Comparison of ENCODE assay signal across 26 cellular contexts in genomic region chr1:205124726-205125125, GRCh38.
DNase-seq lines count a peak whose midpoint lies in the region; ATAC-seq and TF ChIP-seq lines count a peak whose summit lies in the region.
"Had no signal": no experiment of that assay in that cellular context is flagged by ENCODE, and none has a peak within 500 bp of the region (broad histone marks: within the 10 kb centered on the region; RNA-seq: fewer than 3 reads in every experiment).

No MANE protein-coding gene starts in this region.

- no peak overlapping the region for H3K9ac ChIP-seq in SU-DHL-6 (ENCODE audit: low read length)
- H3K9ac ChIP-seq: SK-N-SH had no signal

- no peaks in the 10 kb centered on the region for H3K9me3 Mint-ChIP-seq in stimulated activated memory B cell treated with anti-CD40 and anti-IgM and Interleukin-4, amounts not matched to agents 10 μg/mL and 1 μg/mL and 100 μg/mL, for 72 hours
- H3K9me3 Mint-ChIP-seq: activated naive CD4-positive, alpha-beta T cell treated with anti-CD3 and anti-CD28 coated beads, Interleukin-2, amount 10 ng/mL, durations not matched to agents 7 days and 5 days; CD8-positive, alpha-beta T cell; stimulated activated naive CD8-positive, alpha-beta T cell treated with anti-CD3 and anti-CD28 coated beads, Interleukin-15, amount 100 ng/mL, for 72 hours had no signal

- TF ChIP-seq CTCF in SU-DHL-6 (IDR thresholded peaks at IDR 0.05; ENCODE audit: insufficient read depth, low read length, poor library complexity, severe bottlenecking), result no peak

- peaks cover 43% of the 10 kb centered on the region for H3K4me1 Mint-ChIP-seq in stimulated activated memory B cell treated with anti-CD40 and anti-IgM and Interleukin-4, amounts not matched to agents 10 μg/mL and 1 μg/mL and 100 μg/mL, for 72 hours

- peak; percentile 27 for ATAC-seq in GM18867 (IDR thresholded peaks at IDR 0.05; ENCODE audit: unreplicated experiment)
- peak; percentile 36 for ATAC-seq in stimulated activated memory B cell treated with anti-CD40 and anti-IgM and Interleukin-4, amounts not matched to agents 10 μg/mL and 1 μg/mL and 100 μg/mL, for 72 hours
- ATAC-seq in GM19455 (IDR thresholded peaks at IDR 0.05; ENCODE audit: unreplicated experiment), result no peak
- no peak for ATAC-seq in GM21717 (IDR thresholded peaks at IDR 0.05; ENCODE audit: unreplicated experiment)
- ATAC-seq: activated CD4-positive, alpha-beta T cell treated with anti-CD3 and anti-CD28 coated beads for 36 hours; CD8-positive, alpha-beta T cell; left colon; stimulated activated naive CD8-positive, alpha-beta T cell treated with anti-CD3 and anti-CD28 coated beads, Interleukin-15, amount 100 ng/mL, for 72 hours had no signal

- H3K36me3 ChIP-seq in SU-DHL-6 (ENCODE audit: low read length), result no peaks in the 10 kb centered on the region
- H3K36me3 ChIP-seq: right atrium auricular region, tibial artery had no signal

- no peaks in the 10 kb centered on the region for H3K9me3 ChIP-seq in SU-DHL-6 (ENCODE audit: insufficient read depth, low read length)
- H3K9me3 ChIP-seq: right atrium auricular region, SK-N-SH, tibial artery had no signal

- H3K27ac Mint-ChIP-seq in stimulated activated memory B cell treated with anti-CD40 and anti-IgM and Interleukin-4, amounts not matched to agents 10 μg/mL and 1 μg/mL and 100 μg/mL, for 72 hours, result peak overlapping the region; percentile 86
- H3K27ac Mint-ChIP-seq: activated CD4-positive, alpha-beta T cell treated with anti-CD3 and anti-CD28 coated beads for 36 hours; activated naive CD4-positive, alpha-beta T cell treated with anti-CD3 and anti-CD28 coated beads, Interleukin-2, amount 10 ng/mL, durations not matched to agents 7 days and 5 days; CD8-positive, alpha-beta T cell; stimulated activated naive CD8-positive, alpha-beta T cell treated with anti-CD3 and anti-CD28 coated beads, Interleukin-15, amount 100 ng/mL, for 72 hours had no signal

- H4K20me1 ChIP-seq in SU-DHL-6 (ENCODE audit: low read depth, low read length), result no peaks in the 10 kb centered on the region

- DNase-seq in MV-4-11 (lab: John Stamatoyannopoulos, UW) (peak; percentile 61), NCI-H82 (lab: John Stamatoyannopoulos, UW) (no peak)
- DNase-seq: activated CD4-positive, alpha-beta T cell treated with anti-CD3 and anti-CD28 coated beads for 36 hours; activated naive CD4-positive, alpha-beta T cell treated with anti-CD3 and anti-CD28 coated beads, Interleukin-2, amount 10 ng/mL, durations not matched to agents 7 days and 5 days; activated T-cell treated with anti-CD3 and anti-CD28 coated beads, Interleukin-2, amount 50 U/mL, for 48 hours; amygdala; CD8-positive, alpha-beta T cell; DMS79; head of caudate nucleus; left colon; mesendoderm; NCI-H1092; NCI-H1930; NCI-H2227 treated with DMSO at 0.1 percent for 48 hours; SK-N-SH; stimulated activated CD4-positive, alpha-beta T cell treated with anti-CD3 and anti-CD28 coated beads, Interleukin-12 subunit alpha, Interleukin-12 subunit beta, amount 100 ng/mL, for 4 hours; stimulated activated CD4-positive, alpha-beta T cell treated with anti-CD3 and anti-CD28 coated beads, Interleukin-4, amount 100 ng/mL, for 4 hours; stimulated activated naive CD8-positive, alpha-beta T cell treated with anti-CD3 and anti-CD28 coated beads, Interleukin-15, amount 100 ng/mL, for 72 hours; T-helper 9 cell; tibial artery had no signal

- H3K4me2 ChIP-seq in SU-DHL-6 (ENCODE audit: low read depth, low read length, poor library complexity, severe bottlenecking), result peak overlapping the region; percentile 30
- H3K4me2 ChIP-seq: SK-N-SH had no signal

- no peaks in the 10 kb centered on the region for H3K27me3 Mint-ChIP-seq in stimulated activated memory B cell treated with anti-CD40 and anti-IgM and Interleukin-4, amounts not matched to agents 10 μg/mL and 1 μg/mL and 100 μg/mL, for 72 hours
- H3K27me3 Mint-ChIP-seq: activated CD4-positive, alpha-beta T cell treated with anti-CD3 and anti-CD28 coated beads for 36 hours; activated naive CD4-positive, alpha-beta T cell treated with anti-CD3 and anti-CD28 coated beads, Interleukin-2, amount 10 ng/mL, durations not matched to agents 7 days and 5 days; stimulated activated naive CD8-positive, alpha-beta T cell treated with anti-CD3 and anti-CD28 coated beads, Interleukin-15, amount 100 ng/mL, for 72 hours had no signal

- H3K27me3 ChIP-seq in SU-DHL-6 (ENCODE audit: low read length), result no peaks in the 10 kb centered on the region
- H3K27me3 ChIP-seq: right atrium auricular region, tibial artery had no signal

- peak overlapping the region; percentile 88 for H2AFZ ChIP-seq in SU-DHL-6 (ENCODE audit: low read depth, low read length, severe bottlenecking)

- no peaks in the 10 kb centered on the region for H3K9me2 ChIP-seq in SU-DHL-6 (replicated peaks; ENCODE audit: insufficient read depth, low read length)
- H3K9me2 ChIP-seq: SK-N-SH had no signal

- H3F3A ChIP-seq in SU-DHL-6 (ENCODE audit: insufficient read depth), result 0 out of 2 replicates have a peak, but pooled peaks cover 7% of the 10 kb centered on the region

- no peak overlapping the region for H3K27ac ChIP-seq in SU-DHL-6 (ENCODE audit: low read depth, low read length)
- H3K27ac ChIP-seq: right atrium auricular region, tibial artery had no signal

- no peak overlapping the region for H3K4me3 ChIP-seq in SU-DHL-6 (ENCODE audit: insufficient read depth, low read length, poor library complexity, severe bottlenecking)
- H3K4me3 ChIP-seq: right atrium auricular region, tibial artery had no signal

- H3K79me2 ChIP-seq in SU-DHL-6 (ENCODE audit: insufficient read depth, low read length), result peaks cover 21% of the 10 kb centered on the region

- H3K4me3 Mint-ChIP-seq in stimulated activated memory B cell treated with anti-CD40 and anti-IgM and Interleukin-4, amounts not matched to agents 10 μg/mL and 1 μg/mL and 100 μg/mL, for 72 hours, result peak overlapping the region; percentile 23
- H3K4me3 Mint-ChIP-seq: activated CD4-positive, alpha-beta T cell treated with anti-CD3 and anti-CD28 coated beads for 36 hours; activated naive CD4-positive, alpha-beta T cell treated with anti-CD3 and anti-CD28 coated beads, Interleukin-2, amount 10 ng/mL, durations not matched to agents 7 days and 5 days; CD8-positive, alpha-beta T cell; stimulated activated naive CD8-positive, alpha-beta T cell treated with anti-CD3 and anti-CD28 coated beads, Interleukin-15, amount 100 ng/mL, for 72 hours had no signal

- peaks cover 5% of the 10 kb centered on the region for H3K36me3 Mint-ChIP-seq in stimulated activated memory B cell treated with anti-CD40 and anti-IgM and Interleukin-4, amounts not matched to agents 10 μg/mL and 1 μg/mL and 100 μg/mL, for 72 hours

Comparison
In these comparisons a context has a peak if more than half of its experiments do, and no peak if none do; other contexts are left out.
1. ATAC-seq: peak in GM18867 (single experiment) and stimulated activated memory B cell treated with anti-CD40 and anti-IgM and Interleukin-4, amounts not matched to agents 10 μg/mL and 1 μg/mL and 100 μg/mL, for 72 hours (single experiment); none in GM19455 (single experiment) and GM21717 (single experiment).